Comparison of ENCODE assay signal across 17 cellular contexts in the genomic region with DNA sequence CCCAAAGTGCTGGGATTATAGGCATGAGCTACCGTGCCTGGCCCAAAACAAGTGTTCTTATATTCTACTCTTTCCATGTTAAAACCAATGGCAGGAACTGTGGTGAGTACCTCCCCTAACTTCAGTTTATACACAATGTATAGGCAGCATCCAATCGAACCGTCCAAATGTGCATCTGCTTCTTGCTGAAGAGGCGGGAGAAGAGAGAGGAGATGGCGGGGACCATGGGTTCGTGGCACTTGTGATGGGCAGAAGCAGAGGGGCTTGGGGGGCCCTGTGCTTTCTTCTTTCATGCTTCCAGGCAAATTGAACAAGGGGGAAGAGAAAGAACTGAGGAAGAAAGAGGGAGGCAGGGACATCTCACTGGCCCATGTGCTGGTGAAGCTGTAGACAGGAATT. TPM values are rescaled to one million over a fixed set of nuclear protein-coding genes. Genes with fewer than 3 reads are reported as not detected.
DNase-seq lines count a peak whose midpoint lies in the region; ATAC-seq, FAIRE-seq and TF ChIP-seq lines count a peak whose summit lies in the region.
"Had no signal": no experiment of that assay in that cellular context is flagged by ENCODE, and none has a peak within 500 bp of the region (broad histone marks: within the 10 kb centered on the region; RNA-seq: fewer than 3 reads in every experiment).

No MANE protein-coding gene starts in this region.

- H3K4me1 Mint-ChIP-seq in nephron: peaks cover 33% of the 10 kb centered on the region

- ATAC-seq in HepG2 (no peak), right lobe of liver (no peak), HG02763 (IDR thresholded peaks at IDR 0.05; ENCODE audit: unreplicated experiment) (no peak)

- H3K4me3 ChIP-seq in HepG2 (replicated peaks in 1 of 3; ENCODE audit: insufficient read depth in 1 of 3, low read depth in 2 of 3, low read length in 3 of 3): no peak overlapping the region
- no peak overlapping the region for H3K4me3 ChIP-seq in right lobe of liver
- no peak overlapping the region for H3K4me3 ChIP-seq in SK-N-MC
- no peak overlapping the region for H3K4me3 ChIP-seq in mammary epithelial cell (replicated peaks in 1 of 3; ENCODE audit: insufficient read depth in 1 of 3, low read depth in 2 of 3, low read length in 3 of 3)

- WGBS in HepG2 (ENCODE audit: low lambda C conversion rate): 49% methylated on average over 6 of the region's 6 CpGs
- whole genome bisulfite sequencing in right lobe of liver (ENCODE audit: insufficient coverage, low coverage, low lambda C conversion rate, missing lambda C conversion rate): 81% methylated on average over 6 of the region's 6 CpGs
- WGBS in mammary epithelial cell (ENCODE audit: low coverage, missing lambda C conversion rate): 100% methylated on average over 3 of the region's 6 CpGs

- no peaks in the 10 kb centered on the region for H4K20me1 ChIP-seq in HepG2 (ENCODE audit: insufficient read depth, low read length)
- no peaks in the 10 kb centered on the region for H4K20me1 ChIP-seq in mammary epithelial cell (ENCODE audit: insufficient read depth, low read length)

- no peak for TF ChIP-seq RAD21 in HepG2 (CRISPR knock-in tag; IDR thresholded peaks at IDR 0.05)

- TF ChIP-seq CTCF in HepG2 (CRISPR knock-in tag; IDR thresholded peaks at IDR 0.05): no peak
- TF ChIP-seq CTCF in right lobe of liver (IDR thresholded peaks at IDR 0.05): no peak
- no peak for TF ChIP-seq CTCF in nephron (IDR thresholded peaks at IDR 0.05; ENCODE audit: unreplicated experiment in 3 of 3)
- no peak for TF ChIP-seq CTCF in mammary epithelial cell (conservative IDR thresholded peaks at IDR 0.05 in 1 of 2, IDR thresholded peaks at IDR 0.05 in 1 of 2; ENCODE audit: extremely low read depth in 1 of 2, insufficient read depth in 1 of 2, low read depth in 1 of 2, low read length in 2 of 2)

- peaks cover 2 to 12% of the 10 kb centered on the region in 2 experiments; a peak in 4 of 5 replicates for H3K27me3 ChIP-seq in HepG2 (ENCODE audit: control insufficient read depth in 1 of 2, insufficient read depth in 2 of 2, low read length in 2 of 2)
- no peaks in the 10 kb centered on the region for H3K27me3 ChIP-seq in right lobe of liver
- no peaks in the 10 kb centered on the region for H3K27me3 ChIP-seq in mammary epithelial cell (ENCODE audit: insufficient read depth, low read length)
- H3K27me3 ChIP-seq: BE2C had no signal

- DNase-seq in HepG2 (ENCODE audit: low spot score) (no peak), right lobe of liver (no peak), SK-N-MC (ENCODE audit: low read depth, low spot score) (no peak), mammary epithelial cell (no peak), RPMI8226 (no peak)
- DNase-seq in activated CD4-positive, alpha-beta T cell treated with anti-CD3 and anti-CD28 coated beads, Interleukin-2, amount 50 U/mL, for 4 hours: no peak
- DNase-seq: BE2C; CD4-positive, alpha-beta memory T cell; DMS79; HFFc6; NCI-H1105; NCI-H1694; NCI-H748 treated with DMSO at 0.1 percent for 48 hours; NK-92 treated with Interleukin-12 subunit alpha and Interleukin-12 subunit beta, amount 100 ng/mL, for 24 hours had no signal

- peaks cover 3% of the 10 kb centered on the region for H3K9me3 Mint-ChIP-seq in nephron
- H3K9me3 Mint-ChIP-seq: CD4-positive, alpha-beta memory T cell had no signal

- dilution Hi-C loops in mammary epithelial cell (cut with HindIII; ENCODE audit: low sequenced_read_pairs): no loop called here

- H3K36me3 ChIP-seq in HepG2 (replicated peaks in 1 of 2; ENCODE audit: control insufficient read depth in 1 of 2, insufficient read depth in 2 of 2, low read length in 2 of 2): no peaks in the 10 kb centered on the region
- no peaks in the 10 kb centered on the region for H3K36me3 ChIP-seq in right lobe of liver
- no peaks in the 10 kb centered on the region for H3K36me3 ChIP-seq in SK-N-MC (ENCODE audit: insufficient read depth, low read length)
- H3K36me3 ChIP-seq in mammary epithelial cell (ENCODE audit: insufficient read depth, low read length): no peaks in the 10 kb centered on the region
- H3K36me3 ChIP-seq: BE2C had no signal

- H3K27me3 Mint-ChIP-seq in nephron (ENCODE audit: low read depth): peaks cover 4% of the 10 kb centered on the region

- H3K36me3 Mint-ChIP-seq in nephron (ENCODE audit: low read depth): peaks cover 4% of the 10 kb centered on the region
- H3K36me3 Mint-ChIP-seq: CD4-positive, alpha-beta memory T cell had no signal

- in situ Hi-C loops in HepG2 (cut with HindIII; ENCODE audit: extremely low pct_ligation_motif_present, low pct_unique_long_range_greater_than_20kb): loop anchor here (5.0 kb wide), 1 partner anchor 139 kb away; no protein-coding TSS in a partner anchor
- in situ Hi-C loops in mammary epithelial cell (cut with MboI; ENCODE audit: low sequenced_read_pairs in 2 of 2): no loop called here

- intact Hi-C loops in HepG2 (cut with micrococcal nuclease; ENCODE audit: unreplicated experiment) (loop anchor here (2.0 to 5.0 kb wide), 3 partner anchors 28 to 206 kb away; no protein-coding TSS in a partner anchor), right lobe of liver (cut with DNase I) (loop anchor here in 1 of 2 donors (10.0 kb wide), 1 partner anchor 132 kb away; a partner anchor contains a TSS), mammary epithelial cell (cut with micrococcal nuclease) (loop anchor here (1.0 kb wide), 1 partner anchor 136 kb away; no protein-coding TSS in a partner anchor)

- BruUV-seq in HepG2 (replicated peaks; lab: Mats Ljungman, UMichigan) (no TSS peak), mammary epithelial cell (replicated peaks; lab: Mats Ljungman, UMichigan) (no TSS peak)

- H3K27ac ChIP-seq in HepG2 (ENCODE audit: extremely low read length, insufficient read depth, low read length) (no peak overlapping the region), right lobe of liver (no peak overlapping the region), SK-N-MC (peak overlapping the region; percentile 28; the same call in 1 of the 2 replicates), mammary epithelial cell (ENCODE audit: insufficient read depth, low read depth, low read length) (no peak overlapping the region)

- no peak for TF ChIP-seq POLR2A in HepG2 (IDR thresholded peaks at IDR 0.05; ENCODE audit: insufficient read depth in 1 of 2, low read depth in 2 of 2, low read length in 2 of 2)
- no peak for TF ChIP-seq POLR2A in right lobe of liver (IDR thresholded peaks at IDR 0.05)

- H3K4me2 ChIP-seq in HepG2 (ENCODE audit: low read depth, low read length) (peak overlapping the region; percentile 71; the same call in 1 of the 2 replicates), mammary epithelial cell (ENCODE audit: insufficient read depth, low read depth, low read length) (no peak overlapping the region)

- FAIRE-seq in HepG2 (lab: Jason Lieb, UNC): no peak

- TF ChIP-seq EP300 in HepG2 (IDR thresholded peaks at IDR 0.05; ENCODE audit: low read depth in 2 of 2, low read length in 2 of 2) (no peak), HepG2 (CRISPR knock-in tag; IDR thresholded peaks at IDR 0.05; ENCODE audit: borderline replicate concordance) (no peak)

- H3K4me3 Mint-ChIP-seq in nephron: no peak overlapping the region
- H3K4me3 Mint-ChIP-seq: HFFc6 had no signal

- H3K27ac Mint-ChIP-seq in nephron: peak overlapping the region in 2 of 3 experiments; percentile 26 to 62
- H3K27ac Mint-ChIP-seq: HFFc6 had no signal

- H3K9ac ChIP-seq in HepG2 (ENCODE audit: insufficient read depth, low read depth, low read length) (no peak overlapping the region), SK-N-MC (ENCODE audit: insufficient read length) (no peak overlapping the region), mammary epithelial cell (ENCODE audit: insufficient read depth, low read length) (no peak overlapping the region)

- H3K79me2 ChIP-seq in HepG2 (ENCODE audit: insufficient read depth, low read length) (no peaks in the 10 kb centered on the region), mammary epithelial cell (ENCODE audit: insufficient read depth, low read length) (no peaks in the 10 kb centered on the region)

- CTCF ChIA-PET in HepG2 (lab: Yijun Ruan, JAX; ENCODE audit: low intra/inter-chr PET ratio, low total read pairs) (interaction anchor here (1.1 to 2.1 kb wide), 3 partner anchors 27 to 136 kb away, joined by 3 to 8 read pairs (median 3); no protein-coding TSS in a partner anchor), mammary epithelial cell (lab: Charles Lee; ENCODE audit: low non-redundant PET) (no interaction called here)

- no peaks in the 10 kb centered on the region for H3K9me3 ChIP-seq in HepG2 (ENCODE audit: low read length)
- H3K9me3 ChIP-seq in right lobe of liver: no peaks in the 10 kb centered on the region
- H3K9me3 ChIP-seq in SK-N-MC (ENCODE audit: low read depth, low read length): no peaks in the 10 kb centered on the region
- H3K9me3 ChIP-seq in mammary epithelial cell (replicated peaks; ENCODE audit: insufficient read depth, low read length): no peaks in the 10 kb centered on the region
- H3K9me3 ChIP-seq: BE2C had no signal

- POLR2A ChIA-PET in HepG2 (lab: Yijun Ruan, JAX): interaction anchor here (1.4 to 6.2 kb wide), 4 partner anchors 11 to 81 kb away, joined by 6 to 59 read pairs (median 8); a partner anchor contains a TSS

- H2AFZ ChIP-seq in HepG2 (ENCODE audit: low read length): no peak overlapping the region
- no peak overlapping the region for H2AFZ ChIP-seq in mammary epithelial cell (ENCODE audit: low read depth, low read length)

- H3K4me1 ChIP-seq in HepG2 (ENCODE audit: insufficient read depth, low read length): peaks cover 59% of the 10 kb centered on the region
- peaks cover 0 to 4% (median 0%) of the 10 kb centered on the region in 4 donors for H3K4me1 ChIP-seq in right lobe of liver
- H3K4me1 ChIP-seq in mammary epithelial cell (ENCODE audit: insufficient read depth, low read length): peaks cover 14% of the 10 kb centered on the region

RNA-seq across cellular contexts. Expression of a gene that starts 11.2 kb away (rescaled TPM):
- total RNA-seq in HepG2 (2016; rRNA removed; fragmentation: Illumina TruSeq; extraction: Trizol): 20.0 and 21.1 TPM in 2 replicates
- total RNA-seq in HepG2 (2016; cell fraction: cytosol; rRNA removed; fragmentation: Illumina TruSeq; extraction: Trizol; ENCODE audit: low read depth): 13.3 and 17.7 TPM in 2 replicates
- 20.4 and 21.0 TPM in 2 replicates for total RNA-seq in HepG2 (2016; cell fraction: insoluble cytoplasmic fraction; rRNA removed; fragmentation: Illumina TruSeq; extraction: Trizol)
- total RNA-seq in HepG2 (2016; cell fraction: membrane; rRNA removed; fragmentation: Illumina TruSeq; extraction: Trizol): 28.7 and 36.7 TPM in 2 replicates
- total RNA-seq in HepG2 (2016; cell fraction: nucleus; rRNA removed; fragmentation: Illumina TruSeq; extraction: Trizol): 11.4 and 12.6 TPM in 2 replicates
- 14.2 and 14.8 TPM in 2 replicates for polyA plus RNA-seq in HepG2 (2011; rRNA removed)
- 9.0 and 11.8 TPM in 2 replicates for polyA plus RNA-seq in HepG2 (2011; cell fraction: cytosol; rRNA removed)
- 6.4 and 8.0 TPM in 2 replicates for polyA plus RNA-seq in HepG2 (2011; cell fraction: nucleus; rRNA removed)
- polyA plus RNA-seq in HepG2 (2012): 12.4 and 13.3 TPM in 2 replicates
- polyA plus RNA-seq in HepG2 (2016; cell fraction: cytosol; fragmentation: Illumina TruSeq; extraction: Trizol; ENCODE audit: low read depth): 13.1 and 14.7 TPM in 2 replicates
- polyA plus RNA-seq in HepG2 (2016; cell fraction: insoluble cytoplasmic fraction; fragmentation: Illumina TruSeq; extraction: Trizol; ENCODE audit: low read depth): 19.5 and 20.9 TPM in 2 replicates
- 25.6 and 29.7 TPM in 2 replicates for polyA plus RNA-seq in HepG2 (2016; cell fraction: membrane; fragmentation: Illumina TruSeq; extraction: Trizol; ENCODE audit: low read depth)
- polyA plus RNA-seq in HepG2 (2016; cell fraction: nucleus; fragmentation: Illumina TruSeq; extraction: Trizol; ENCODE audit: insufficient read depth, low read depth): 21.4 and 23.1 TPM in 2 replicates
- 4.7 and 6.4 TPM in 2 replicates for polyA minus RNA-seq in HepG2 (2011; rRNA and poly(A)+ RNA removed; ENCODE audit: low replicate concordance)
- polyA minus RNA-seq in HepG2 (2011; cell fraction: cytosol; rRNA and poly(A)+ RNA removed): 9.9 and 10.2 TPM in 2 replicates
- polyA minus RNA-seq in HepG2 (2011; cell fraction: nucleus; rRNA and poly(A)+ RNA removed): 5.2 and 6.1 TPM in 2 replicates
- 1 to 10 TPM; 2.9 to 5.1 (median 3.9) TPM for total RNA-seq in right lobe of liver
- 10 to 100 TPM in 1 of 2 donors, 1 to 10 TPM in 1; 8.1 to 11.7 TPM for total RNA-seq in mammary epithelial cell
- 6.5 TPM for polyA plus RNA-seq in mammary epithelial cell
- 1.9 TPM for polyA minus RNA-seq in mammary epithelial cell

RNA-seq across cellular contexts. Expression of a gene that starts 53.4 kb away (rescaled TPM):
- total RNA-seq in HepG2 (2016; rRNA removed; fragmentation: Illumina TruSeq; extraction: Trizol) (75.1 and 77.0 TPM in 2 replicates), right lobe of liver (10 to 100 TPM; 18.3 to 28.1 (median 21.1) TPM), mammary epithelial cell (10 to 100 TPM; 38.7 to 53.2 TPM)
- total RNA-seq in HepG2 (2016; cell fraction: cytosol; rRNA removed; fragmentation: Illumina TruSeq; extraction: Trizol; ENCODE audit: low read depth): 14.5 and 17.3 TPM in 2 replicates
- 71.7 and 75.6 TPM in 2 replicates for total RNA-seq in HepG2 (2016; cell fraction: insoluble cytoplasmic fraction; rRNA removed; fragmentation: Illumina TruSeq; extraction: Trizol)
- total RNA-seq in HepG2 (2016; cell fraction: membrane; rRNA removed; fragmentation: Illumina TruSeq; extraction: Trizol): 32.1 and 34.1 TPM in 2 replicates
- total RNA-seq in HepG2 (2016; cell fraction: nucleus; rRNA removed; fragmentation: Illumina TruSeq; extraction: Trizol): 86.6 and 98.5 TPM in 2 replicates
- polyA plus RNA-seq in HepG2 (2011; rRNA removed) (72.6 and 75.0 TPM in 2 replicates), mammary epithelial cell (13.6 TPM)
- polyA plus RNA-seq in HepG2 (2011; cell fraction: cytosol; rRNA removed): 53.2 and 57.1 TPM in 2 replicates
- polyA plus RNA-seq in HepG2 (2011; cell fraction: nucleus; rRNA removed): 292 and 297 TPM in 2 replicates
- 67.9 and 74.0 TPM in 2 replicates for polyA plus RNA-seq in HepG2 (2012)
- polyA plus RNA-seq in HepG2 (2016; cell fraction: cytosol; fragmentation: Illumina TruSeq; extraction: Trizol; ENCODE audit: low read depth): 3.0 TPM in 2 replicates
- polyA plus RNA-seq in HepG2 (2016; cell fraction: insoluble cytoplasmic fraction; fragmentation: Illumina TruSeq; extraction: Trizol; ENCODE audit: low read depth): 61.5 and 65.9 TPM in 2 replicates
- 10.9 and 11.6 TPM in 2 replicates for polyA plus RNA-seq in HepG2 (2016; cell fraction: membrane; fragmentation: Illumina TruSeq; extraction: Trizol; ENCODE audit: low read depth)
- 130 and 135 TPM in 2 replicates for polyA plus RNA-seq in HepG2 (2016; cell fraction: nucleus; fragmentation: Illumina TruSeq; extraction: Trizol; ENCODE audit: insufficient read depth, low read depth)
- 33.0 and 89.8 TPM in 2 replicates for polyA minus RNA-seq in HepG2 (2011; rRNA and poly(A)+ RNA removed; ENCODE audit: low replicate concordance)
- polyA minus RNA-seq in HepG2 (2011; cell fraction: cytosol; rRNA and poly(A)+ RNA removed): 30.7 and 35.0 TPM in 2 replicates
- 139 and 144 TPM in 2 replicates for polyA minus RNA-seq in HepG2 (2011; cell fraction: nucleus; rRNA and poly(A)+ RNA removed)
- 31.4 TPM for polyA minus RNA-seq in mammary epithelial cell

RNA-seq across cellular contexts. Expression of a gene that starts 56.0 kb away (rescaled TPM):
- total RNA-seq in HepG2 (2016; rRNA removed; fragmentation: Illumina TruSeq; extraction: Trizol) (53.3 and 204 TPM in 2 replicates), right lobe of liver (1 to 10 TPM; 1.5 to 7.6 (median 3.5) TPM), mammary epithelial cell (under 1 TPM in 1 of 2 donors, not detected in 1; 0.67 TPM)
- 13.9 and 15.8 TPM in 2 replicates for total RNA-seq in HepG2 (2016; cell fraction: cytosol; rRNA removed; fragmentation: Illumina TruSeq; extraction: Trizol; ENCODE audit: low read depth)
- total RNA-seq in HepG2 (2016; cell fraction: insoluble cytoplasmic fraction; rRNA removed; fragmentation: Illumina TruSeq; extraction: Trizol): 48.0 and 215 TPM in 2 replicates
- total RNA-seq in HepG2 (2016; cell fraction: membrane; rRNA removed; fragmentation: Illumina TruSeq; extraction: Trizol): 19.3 and 20.8 TPM in 2 replicates
- total RNA-seq in HepG2 (2016; cell fraction: nucleus; rRNA removed; fragmentation: Illumina TruSeq; extraction: Trizol): 216 and 254 TPM in 2 replicates
- polyA plus RNA-seq in HepG2 (2011; rRNA removed) (155 and 175 TPM in 2 replicates), mammary epithelial cell (0.16 TPM)
- 84.5 and 113 TPM in 2 replicates for polyA plus RNA-seq in HepG2 (2011; cell fraction: cytosol; rRNA removed)
- 1,291 and 1,782 TPM in 2 replicates for polyA plus RNA-seq in HepG2 (2011; cell fraction: nucleus; rRNA removed)
- 79.9 and 172 TPM in 2 replicates for polyA plus RNA-seq in HepG2 (2012)
- 9.2 and 9.5 TPM in 2 replicates for polyA plus RNA-seq in HepG2 (2016; cell fraction: cytosol; fragmentation: Illumina TruSeq; extraction: Trizol; ENCODE audit: low read depth)
- 55.1 and 66.2 TPM in 2 replicates for polyA plus RNA-seq in HepG2 (2016; cell fraction: insoluble cytoplasmic fraction; fragmentation: Illumina TruSeq; extraction: Trizol; ENCODE audit: low read depth)
- polyA plus RNA-seq in HepG2 (2016; cell fraction: membrane; fragmentation: Illumina TruSeq; extraction: Trizol; ENCODE audit: low read depth): 17.0 and 20.1 TPM in 2 replicates
- polyA plus RNA-seq in HepG2 (2016; cell fraction: nucleus; fragmentation: Illumina TruSeq; extraction: Trizol; ENCODE audit: insufficient read depth, low read depth): 637 and 662 TPM in 2 replicates
- 5.1 and 12.2 TPM in 2 replicates for polyA minus RNA-seq in HepG2 (2011; rRNA and poly(A)+ RNA removed; ENCODE audit: low replicate concordance)
- polyA minus RNA-seq in HepG2 (2011; cell fraction: cytosol; rRNA and poly(A)+ RNA removed): 23.0 and 25.3 TPM in 2 replicates
- 56.8 and 67.0 TPM in 2 replicates for polyA minus RNA-seq in HepG2 (2011; cell fraction: nucleus; rRNA and poly(A)+ RNA removed)
- not detected for polyA minus RNA-seq in mammary epithelial cell
- total RNA-seq: CD4-positive, alpha-beta memory T cell; H4 had no signal
